Comparison of ENCODE assay signal across 8 cellular contexts in genomic region chr7:96322373-96322695, GRCh38. TPM values are rescaled to one million over a fixed set of nuclear protein-coding genes. Genes with fewer than 3 reads are reported as not detected.
DNase-seq lines count a peak whose midpoint lies in the region; ATAC-seq and TF ChIP-seq lines count a peak whose summit lies in the region.

No MANE protein-coding gene starts in this region.

- DNase-seq in AG04449 (ENCODE audit: low read depth, low spot score): no peak
- no peak for DNase-seq in astrocyte of the cerebellum (ENCODE audit: low read depth)
- DNase-seq in DMS153 treated with DMSO at 0.1 percent for 48 hours (lab: John Stamatoyannopoulos, UW; ENCODE audit: unreplicated experiment): no peak
- DNase-seq in NCI-H1436 (lab: John Stamatoyannopoulos, UW): no peak

- CTCF ChIA-PET in AG04449 (lab: Yijun Ruan, JAX) (no interaction called here), HEK293 (lab: Yijun Ruan, JAX) (interaction anchor here (0.6 kb wide), 1 partner anchor 1925 kb away, joined by 5 read pairs; no protein-coding TSS in a partner anchor)

- POLR2A ChIA-PET in AG04449 (lab: Yijun Ruan, JAX) (no interaction called here), HEK293 (lab: Yijun Ruan, JAX) (no interaction called here)

- ATAC-seq in GM18498 (IDR thresholded peaks at IDR 0.05; ENCODE audit: unreplicated experiment): no peak
- no peak for ATAC-seq in GM21526 (IDR thresholded peaks at IDR 0.05; ENCODE audit: low FRiP score, unreplicated experiment)

- TF ChIP-seq CTCF in AG04449 (IDR thresholded peaks at IDR 0.05; ENCODE audit: insufficient read depth, low read length, missing control alignments) (no peak), HEK293 (tag by site-specific recombination; IDR thresholded peaks at IDR 0.05) (no peak), astrocyte of the cerebellum (IDR thresholded peaks at IDR 0.05; ENCODE audit: low read depth, low read length, missing control alignments) (no peak)

- H3K27ac ChIP-seq in HEK293 (ENCODE audit: extremely low read depth, low read depth, low read length): no peak overlapping the region; the same call in 1 of the 2 replicates
- no peak overlapping the region for H3K27ac ChIP-seq in mesodermal cell (ENCODE audit: low read depth, low read length, severe bottlenecking)

- H3K4me1 ChIP-seq in HEK293 (ENCODE audit: control insufficient read depth, insufficient read depth, low read length): no peaks in the 10 kb centered on the region
- H3K4me1 ChIP-seq in mesodermal cell (ENCODE audit: control insufficient read depth, insufficient read depth, low read length, poor library complexity, severe bottlenecking): no peaks in the 10 kb centered on the region

- 46 to 53% methylated on average over 8 to 9 of the region's 9 CpGs for WGBS in mesodermal cell (ENCODE audit: insufficient coverage in 2 of 2), 2 experiments

- H3K4me3 ChIP-seq in AG04449 (ENCODE audit: low read depth, low read length) (peak overlapping the region; percentile 82), HEK293 (ENCODE audit: low read depth, low read length) (peak overlapping the region; percentile 94), astrocyte of the cerebellum (ENCODE audit: low read depth, low read length) (peak overlapping the region; percentile 66), mesodermal cell (ENCODE audit: extremely low read depth, insufficient read depth, low read length, poor library complexity, severe bottlenecking) (peak overlapping the region; percentile 83)

- in situ Hi-C loops in astrocyte of the cerebellum (cut with HindIII; ENCODE audit: low sequenced_read_pairs): no loop called here

- no peaks in the 10 kb centered on the region for H3K9me3 ChIP-seq in HEK293 (ENCODE audit: control insufficient read depth, insufficient read depth, low read depth, low read length)
- H3K9me3 ChIP-seq in mesodermal cell (ENCODE audit: control insufficient read depth, low read length): no peaks in the 10 kb centered on the region

- H3K36me3 ChIP-seq in HEK293 (ENCODE audit: control insufficient read depth in 2 of 2, insufficient read depth in 1 of 2, low read length in 2 of 2) (no peaks in the 10 kb centered on the region), mesodermal cell (ENCODE audit: control insufficient read depth, insufficient read depth, low read length) (peaks cover under 1% of the 10 kb centered on the region)

TF ChIP-seq in HEK293, 187 proteins besides CTCF, POLR2A, EP300 and RAD21:
- TF ChIP-seq ZNF335 (tag by site-specific recombination; conservative IDR thresholded peaks at IDR 0.05): no peak
- 0 out of 2 replicates have a peak, but pooled peaks have one; percentile 8 for TF ChIP-seq HIC1 (tag by site-specific recombination; IDR thresholded peaks at IDR 0.05)

RNA-seq across cellular contexts. Expression of gene SLC25A13, which starts 0.4 kb away (rescaled TPM):
- polyA plus RNA-seq in mesodermal cell (2013, experiment 1 of 2): 42.8 TPM
- polyA plus RNA-seq in mesodermal cell (2013, experiment 2 of 2): 37.3 TPM
